11 cellular contexts compared by ENCODE assay signal in genomic region chr15:82040862-82041261, GRCh38. TPM values are rescaled to one million over a fixed set of nuclear protein-coding genes. Genes with fewer than 3 reads are reported as not detected.
DNase-seq lines count a peak whose midpoint lies in the region; ATAC-seq and TF ChIP-seq lines count a peak whose summit lies in the region.
"Had no signal": no experiment of that assay in that cellular context is flagged by ENCODE, and none has a peak within 500 bp of the region (broad histone marks: within the 10 kb centered on the region; RNA-seq: fewer than 3 reads in every experiment).

No MANE protein-coding gene starts in this region.

- intact Hi-C loops in Right ventricle myocardium superior (cut with DNase I) (no loop called here), left cardiac atrium (cut with DNase I) (loop anchor here in 1 of 2 donors (10.0 kb wide), 1 partner anchor 116 kb away; no protein-coding TSS in a partner anchor)

- no peak overlapping the region for H3K4me3 ChIP-seq in endodermal cell (ENCODE audit: low read length)
- H3K4me3 ChIP-seq: PC-9, upper lobe of left lung had no signal

- WGBS in endodermal cell (ENCODE audit: insufficient coverage in 1 of 2, insufficient read length in 1 of 2), 2 experiments: 14 to 16% methylated on average over 1 to 4 of the region's 4 CpGs

- H3K27ac Mint-ChIP-seq in endodermal cell: no peak overlapping the region
- H3K27ac Mint-ChIP-seq in immature natural killer cell: no peak overlapping the region

- no peak for TF ChIP-seq CTCF in endodermal cell (conservative IDR thresholded peaks at IDR 0.05)

- peaks cover 14% of the 10 kb centered on the region for H3K4me1 Mint-ChIP-seq in endodermal cell
- peaks cover 9 to 12% of the 10 kb centered on the region in 2 donors for H3K4me1 Mint-ChIP-seq in immature natural killer cell

- no peak for TF ChIP-seq POLR2A in erythroblast (IDR thresholded peaks at IDR 0.05; ENCODE audit: low read length)

- peaks cover 19% of the 10 kb centered on the region for H3K36me3 ChIP-seq in endodermal cell (ENCODE audit: control insufficient read depth, insufficient read depth, low read length)
- H3K36me3 ChIP-seq: upper lobe of left lung had no signal

- H3K9me3 Mint-ChIP-seq in endodermal cell: no peaks in the 10 kb centered on the region
- no peaks in the 10 kb centered on the region for H3K9me3 Mint-ChIP-seq in immature natural killer cell

- peak; percentile 49 for ATAC-seq in Right ventricle myocardium superior (ENCODE audit: poor library complexity)
- ATAC-seq in left cardiac atrium: no peak
- ATAC-seq in GM21447 (IDR thresholded peaks at IDR 0.05; ENCODE audit: unreplicated experiment): no peak

- H3K9me3 ChIP-seq in endodermal cell (ENCODE audit: control insufficient read depth, low read length): no peaks in the 10 kb centered on the region
- H3K9me3 ChIP-seq: upper lobe of left lung had no signal

- no peaks in the 10 kb centered on the region for H3K4me1 ChIP-seq in endodermal cell (ENCODE audit: control insufficient read depth, insufficient read depth, low read length)

- H3K27me3 ChIP-seq in endodermal cell (ENCODE audit: control insufficient read depth, insufficient read depth, low read length, poor library complexity, severe bottlenecking): no peaks in the 10 kb centered on the region
- H3K27me3 ChIP-seq: upper lobe of left lung had no signal

- DNase-seq in Right ventricle myocardium superior (peak; percentile 43), left cardiac atrium (no peak), NCI-H526 (lab: John Stamatoyannopoulos, UW) (peak; percentile 39 to 70), endodermal cell (peak; percentile 93), erythroblast (lab: John Stamatoyannopoulos, UW) (no peak), immature natural killer cell (no peak), T1000 (lab: John Stamatoyannopoulos, UW) (no peak)
- DNase-seq: activated CD4-positive, alpha-beta T cell treated with anti-CD3 and anti-CD28 coated beads, Interleukin-2, amount 50 U/mL, for 4 hours; PC-9; upper lobe of left lung had no signal

- H3K9ac ChIP-seq in endodermal cell (ENCODE audit: extremely low read depth, low read length, poor library complexity, severe bottlenecking): no peak overlapping the region

- H3K4me3 Mint-ChIP-seq in endodermal cell (no peak overlapping the region), immature natural killer cell (no peak overlapping the region)

- H3K27me3 Mint-ChIP-seq in endodermal cell (ENCODE audit: insufficient read depth) (peaks cover 48% of the 10 kb centered on the region), immature natural killer cell (ENCODE audit: low read depth in 3 of 3) (peaks cover 0 to 8% (median 5%) of the 10 kb centered on the region in 3 donors)

- no peak overlapping the region for H3K27ac ChIP-seq in endodermal cell (ENCODE audit: low read depth, low read length)
- H3K27ac ChIP-seq: PC-9, upper lobe of left lung had no signal

- peaks cover 3% of the 10 kb centered on the region for H3K36me3 Mint-ChIP-seq in endodermal cell (ENCODE audit: low read depth)
- no peaks in the 10 kb centered on the region for H3K36me3 Mint-ChIP-seq in immature natural killer cell

RNA-seq across cellular contexts. Expression of gene MEX3B, which starts 5.0 kb away (rescaled TPM):
- total RNA-seq in Right ventricle myocardium superior: 3.5 TPM
- total RNA-seq in left cardiac atrium: 1 to 10 TPM; 2.0 to 2.2 TPM
- 1 to 10 TPM; 3.4 to 5.1 TPM for total RNA-seq in endodermal cell
- 47.0 TPM for polyA plus RNA-seq in endodermal cell (2013, experiment 1 of 2)
- 48.5 TPM for polyA plus RNA-seq in endodermal cell (2013, experiment 2 of 2)
- under 1 TPM in 1 of 3 donors, not detected in 2; 0.06 TPM for polyA plus RNA-seq in immature natural killer cell
- total RNA-seq: PC-9 had no signal

Comparison
In these comparisons a context has a peak if more than half of its experiments do, and no peak if none do; other contexts are left out.
1. DNase-seq: peak in Right ventricle myocardium superior (single experiment), NCI-H526 (2 of 2) and endodermal cell (single experiment); none in left cardiac atrium (single experiment), erythroblast (0 of 2), immature natural killer cell (0 of 3) and T1000 (single experiment).